1 cellular context compared by ENCODE assay signal in genomic region chr1:55179177-55179835, GRCh38.
TF ChIP-seq lines count a peak whose summit lies in the region.

No MANE protein-coding gene starts in this region.

TF ChIP-seq in K562, 482 proteins besides CTCF, POLR2A, EP300 and RAD21 (continued from another document and continues in another):
- TF ChIP-seq, protein P1, sequence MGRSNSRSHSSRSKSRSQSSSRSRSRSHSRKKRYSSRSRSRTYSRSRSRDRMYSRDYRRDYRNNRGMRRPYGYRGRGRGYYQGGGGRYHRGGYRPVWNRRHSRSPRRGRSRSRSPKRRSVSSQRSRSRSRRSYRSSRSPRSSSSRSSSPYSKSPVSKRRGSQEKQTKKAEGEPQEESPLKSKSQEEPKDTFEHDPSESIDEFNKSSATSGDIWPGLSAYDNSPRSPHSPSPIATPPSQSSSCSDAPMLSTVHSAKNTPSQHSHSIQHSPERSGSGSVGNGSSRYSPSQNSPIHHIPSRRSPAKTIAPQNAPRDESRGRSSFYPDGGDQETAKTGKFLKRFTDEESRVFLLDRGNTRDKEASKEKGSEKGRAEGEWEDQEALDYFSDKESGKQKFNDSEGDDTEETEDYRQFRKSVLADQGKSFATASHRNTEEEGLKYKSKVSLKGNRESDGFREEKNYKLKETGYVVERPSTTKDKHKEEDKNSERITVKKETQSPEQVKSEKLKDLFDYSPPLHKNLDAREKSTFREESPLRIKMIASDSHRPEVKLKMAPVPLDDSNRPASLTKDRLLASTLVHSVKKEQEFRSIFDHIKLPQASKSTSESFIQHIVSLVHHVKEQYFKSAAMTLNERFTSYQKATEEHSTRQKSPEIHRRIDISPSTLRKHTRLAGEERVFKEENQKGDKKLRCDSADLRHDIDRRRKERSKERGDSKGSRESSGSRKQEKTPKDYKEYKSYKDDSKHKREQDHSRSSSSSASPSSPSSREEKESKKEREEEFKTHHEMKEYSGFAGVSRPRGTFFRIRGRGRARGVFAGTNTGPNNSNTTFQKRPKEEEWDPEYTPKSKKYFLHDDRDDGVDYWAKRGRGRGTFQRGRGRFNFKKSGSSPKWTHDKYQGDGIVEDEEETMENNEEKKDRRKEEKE (IDR thresholded peaks at IDR 0.05; ENCODE audit: borderline replicate concordance in 1 of 2, control insufficient read depth in 1 of 2, low read depth in 2 of 2, low read length in 1 of 2) = no peak
- TF ChIP-seq TRIM28 (IDR thresholded peaks at IDR 0.05) (no peak), CBX5 (IDR thresholded peaks at IDR 0.05; ENCODE audit: borderline replicate concordance, low read depth) (no peak), ZNF12 (CRISPR knock-in tag; IDR thresholded peaks at IDR 0.05) (no peak), ZNF133 (CRISPR knock-in tag; IDR thresholded peaks at IDR 0.05) (no peak), ZNF41 (CRISPR knock-in tag; conservative IDR thresholded peaks at IDR 0.05) (no peak), SIN3B (IDR thresholded peaks at IDR 0.05; ENCODE audit: low read depth) (no peak), RBFOX2 (IDR thresholded peaks at IDR 0.05; ENCODE audit: low read depth, low read length) (no peak), STAT5A (IDR thresholded peaks at IDR 0.05; ENCODE audit: borderline replicate concordance, low read length) (no peak), ZNF212 (CRISPR knock-in tag; IDR thresholded peaks at IDR 0.05) (no peak), MAFK (IDR thresholded peaks at IDR 0.05; ENCODE audit: low read length) (peak; percentile 41; the same call in 1 of the 2 replicates), ZNF165 (CRISPR knock-in tag; IDR thresholded peaks at IDR 0.05; ENCODE audit: borderline replicate concordance) (no peak), DEAF1 (CRISPR knock-in tag; IDR thresholded peaks at IDR 0.05) (no peak), TSC22D4 (tag; IDR thresholded peaks at IDR 0.05) (no peak), CBFA2T2 (conservative IDR thresholded peaks at IDR 0.05) (peak; percentile 53), TEAD4 (IDR thresholded peaks at IDR 0.05; ENCODE audit: low read length) (peak; percentile 70), TEAD4 (CRISPR knock-in tag; IDR thresholded peaks at IDR 0.05; ENCODE audit: borderline replicate concordance) (no peak), CREB3 (tag; conservative IDR thresholded peaks at IDR 0.05; ENCODE audit: low read depth) (no peak), GABPB2 (CRISPR knock-in tag; conservative IDR thresholded peaks at IDR 0.05) (no peak), MCM3 (IDR thresholded peaks at IDR 0.05) (no peak), ETS1 (conservative IDR thresholded peaks at IDR 0.05; ENCODE audit: control insufficient read depth, low read depth, low read length) (no peak), ZNF239 (CRISPR knock-in tag; IDR thresholded peaks at IDR 0.05) (no peak), TSHZ1 (CRISPR knock-in tag; IDR thresholded peaks at IDR 0.05) (no peak), MYC (IDR thresholded peaks at IDR 0.05; ENCODE audit: low read depth, low read length) (0 out of 2 replicates have a peak, but pooled peaks have one; percentile 14), MYC (CRISPR knock-in tag; IDR thresholded peaks at IDR 0.05; ENCODE audit: borderline replicate concordance, low read depth) (no peak), ZBTB8A (IDR thresholded peaks at IDR 0.05; ENCODE audit: partially characterized antibody) (no peak), GTF2E2 (tag; IDR thresholded peaks at IDR 0.05) (no peak), ZNF766 (CRISPR knock-in tag; conservative IDR thresholded peaks at IDR 0.05) (0 out of 2 replicates have a peak, but pooled peaks have one; percentile 19), ZBTB9 (CRISPR knock-in tag; IDR thresholded peaks at IDR 0.05) (no peak), ZNF785 (CRISPR knock-in tag; IDR thresholded peaks at IDR 0.05) (no peak)
- TF ChIP-seq, protein P2, sequence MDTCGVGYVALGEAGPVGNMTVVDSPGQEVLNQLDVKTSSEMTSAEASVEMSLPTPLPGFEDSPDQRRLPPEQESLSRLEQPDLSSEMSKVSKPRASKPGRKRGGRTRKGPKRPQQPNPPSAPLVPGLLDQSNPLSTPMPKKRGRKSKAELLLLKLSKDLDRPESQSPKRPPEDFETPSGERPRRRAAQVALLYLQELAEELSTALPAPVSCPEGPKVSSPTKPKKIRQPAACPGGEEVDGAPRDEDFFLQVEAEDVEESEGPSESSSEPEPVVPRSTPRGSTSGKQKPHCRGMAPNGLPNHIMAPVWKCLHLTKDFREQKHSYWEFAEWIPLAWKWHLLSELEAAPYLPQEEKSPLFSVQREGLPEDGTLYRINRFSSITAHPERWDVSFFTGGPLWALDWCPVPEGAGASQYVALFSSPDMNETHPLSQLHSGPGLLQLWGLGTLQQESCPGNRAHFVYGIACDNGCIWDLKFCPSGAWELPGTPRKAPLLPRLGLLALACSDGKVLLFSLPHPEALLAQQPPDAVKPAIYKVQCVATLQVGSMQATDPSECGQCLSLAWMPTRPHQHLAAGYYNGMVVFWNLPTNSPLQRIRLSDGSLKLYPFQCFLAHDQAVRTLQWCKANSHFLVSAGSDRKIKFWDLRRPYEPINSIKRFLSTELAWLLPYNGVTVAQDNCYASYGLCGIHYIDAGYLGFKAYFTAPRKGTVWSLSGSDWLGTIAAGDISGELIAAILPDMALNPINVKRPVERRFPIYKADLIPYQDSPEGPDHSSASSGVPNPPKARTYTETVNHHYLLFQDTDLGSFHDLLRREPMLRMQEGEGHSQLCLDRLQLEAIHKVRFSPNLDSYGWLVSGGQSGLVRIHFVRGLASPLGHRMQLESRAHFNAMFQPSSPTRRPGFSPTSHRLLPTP (IDR thresholded peaks at IDR 0.05; ENCODE audit: borderline replicate concordance, extremely low read depth, insufficient read length) = no peak
- TF ChIP-seq, protein P3, sequence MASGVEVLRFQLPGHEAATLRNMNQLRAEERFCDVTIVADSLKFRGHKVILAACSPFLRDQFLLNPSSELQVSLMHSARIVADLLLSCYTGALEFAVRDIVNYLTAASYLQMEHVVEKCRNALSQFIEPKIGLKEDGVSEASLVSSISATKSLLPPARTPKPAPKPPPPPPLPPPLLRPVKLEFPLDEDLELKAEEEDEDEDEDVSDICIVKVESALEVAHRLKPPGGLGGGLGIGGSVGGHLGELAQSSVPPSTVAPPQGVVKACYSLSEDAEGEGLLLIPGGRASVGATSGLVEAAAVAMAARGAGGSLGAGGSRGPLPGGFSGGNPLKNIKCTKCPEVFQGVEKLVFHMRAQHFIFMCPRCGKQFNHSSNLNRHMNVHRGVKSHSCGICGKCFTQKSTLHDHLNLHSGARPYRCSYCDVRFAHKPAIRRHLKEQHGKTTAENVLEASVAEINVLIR (CRISPR knock-in tag; IDR thresholded peaks at IDR 0.05) = no peak
- TF ChIP-seq, protein P4, sequence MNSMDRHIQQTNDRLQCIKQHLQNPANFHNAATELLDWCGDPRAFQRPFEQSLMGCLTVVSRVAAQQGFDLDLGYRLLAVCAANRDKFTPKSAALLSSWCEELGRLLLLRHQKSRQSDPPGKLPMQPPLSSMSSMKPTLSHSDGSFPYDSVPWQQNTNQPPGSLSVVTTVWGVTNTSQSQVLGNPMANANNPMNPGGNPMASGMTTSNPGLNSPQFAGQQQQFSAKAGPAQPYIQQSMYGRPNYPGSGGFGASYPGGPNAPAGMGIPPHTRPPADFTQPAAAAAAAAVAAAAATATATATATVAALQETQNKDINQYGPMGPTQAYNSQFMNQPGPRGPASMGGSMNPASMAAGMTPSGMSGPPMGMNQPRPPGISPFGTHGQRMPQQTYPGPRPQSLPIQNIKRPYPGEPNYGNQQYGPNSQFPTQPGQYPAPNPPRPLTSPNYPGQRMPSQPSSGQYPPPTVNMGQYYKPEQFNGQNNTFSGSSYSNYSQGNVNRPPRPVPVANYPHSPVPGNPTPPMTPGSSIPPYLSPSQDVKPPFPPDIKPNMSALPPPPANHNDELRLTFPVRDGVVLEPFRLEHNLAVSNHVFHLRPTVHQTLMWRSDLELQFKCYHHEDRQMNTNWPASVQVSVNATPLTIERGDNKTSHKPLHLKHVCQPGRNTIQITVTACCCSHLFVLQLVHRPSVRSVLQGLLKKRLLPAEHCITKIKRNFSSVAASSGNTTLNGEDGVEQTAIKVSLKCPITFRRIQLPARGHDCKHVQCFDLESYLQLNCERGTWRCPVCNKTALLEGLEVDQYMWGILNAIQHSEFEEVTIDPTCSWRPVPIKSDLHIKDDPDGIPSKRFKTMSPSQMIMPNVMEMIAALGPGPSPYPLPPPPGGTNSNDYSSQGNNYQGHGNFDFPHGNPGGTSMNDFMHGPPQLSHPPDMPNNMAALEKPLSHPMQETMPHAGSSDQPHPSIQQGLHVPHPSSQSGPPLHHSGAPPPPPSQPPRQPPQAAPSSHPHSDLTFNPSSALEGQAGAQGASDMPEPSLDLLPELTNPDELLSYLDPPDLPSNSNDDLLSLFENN (IDR thresholded peaks at IDR 0.05; ENCODE audit: low read depth in 2 of 2, low read length in 2 of 2) = peak in 1 of 2 experiments; percentile 68; a peak in 2 of 4 replicates
- TF ChIP-seq, protein P5, sequence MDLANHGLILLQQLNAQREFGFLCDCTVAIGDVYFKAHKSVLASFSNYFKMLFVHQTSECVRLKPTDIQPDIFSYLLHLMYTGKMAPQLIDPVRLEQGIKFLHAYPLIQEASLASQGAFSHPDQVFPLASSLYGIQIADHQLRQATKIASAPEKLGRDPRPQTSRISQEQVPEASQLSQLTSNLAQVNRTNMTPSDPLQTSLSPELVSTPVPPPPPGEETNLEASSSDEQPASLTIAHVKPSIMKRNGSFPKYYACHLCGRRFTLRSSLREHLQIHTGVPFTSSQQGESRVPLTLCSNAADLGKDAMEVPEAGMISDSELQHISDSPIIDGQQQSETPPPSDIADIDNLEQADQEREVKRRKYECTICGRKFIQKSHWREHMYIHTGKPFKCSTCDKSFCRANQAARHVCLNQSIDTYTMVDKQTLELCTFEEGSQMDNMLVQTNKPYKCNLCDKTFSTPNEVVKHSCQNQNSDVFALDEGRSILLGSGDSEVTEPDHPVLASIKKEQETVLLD (IDR thresholded peaks at IDR 0.05) = 0 out of 2 replicates have a peak, but pooled peaks have one; percentile 39
- TF ChIP-seq, protein P6, sequence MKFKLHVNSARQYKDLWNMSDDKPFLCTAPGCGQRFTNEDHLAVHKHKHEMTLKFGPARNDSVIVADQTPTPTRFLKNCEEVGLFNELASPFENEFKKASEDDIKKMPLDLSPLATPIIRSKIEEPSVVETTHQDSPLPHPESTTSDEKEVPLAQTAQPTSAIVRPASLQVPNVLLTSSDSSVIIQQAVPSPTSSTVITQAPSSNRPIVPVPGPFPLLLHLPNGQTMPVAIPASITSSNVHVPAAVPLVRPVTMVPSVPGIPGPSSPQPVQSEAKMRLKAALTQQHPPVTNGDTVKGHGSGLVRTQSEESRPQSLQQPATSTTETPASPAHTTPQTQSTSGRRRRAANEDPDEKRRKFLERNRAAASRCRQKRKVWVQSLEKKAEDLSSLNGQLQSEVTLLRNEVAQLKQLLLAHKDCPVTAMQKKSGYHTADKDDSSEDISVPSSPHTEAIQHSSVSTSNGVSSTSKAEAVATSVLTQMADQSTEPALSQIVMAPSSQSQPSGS (CRISPR knock-in tag; IDR thresholded peaks at IDR 0.05) = no peak
